ENCODE assay signal across 8 cellular contexts in genomic region chr1:111481387-111482221, GRCh38. TPM values are rescaled to one million over a fixed set of nuclear protein-coding genes. Genes with fewer than 3 reads are reported as not detected.
DNase-seq lines count a peak whose midpoint lies in the region; ATAC-seq and TF ChIP-seq lines count a peak whose summit lies in the region.

No MANE protein-coding gene starts in this region.

- ATAC-seq in SK-N-SH treated with all-trans-retinoic acid at 6 μM for 48 hours (peak; percentile 99), left cardiac atrium (peak; percentile 94 to 97), psoas muscle (peak; percentile 95 to 99 (median 98)), HG03460 (IDR thresholded peaks at IDR 0.05; ENCODE audit: unreplicated experiment) (no peak), HG02840 (IDR thresholded peaks at IDR 0.05; ENCODE audit: low FRiP score, unreplicated experiment) (no peak)

- intact Hi-C loops in left cardiac atrium (cut with DNase I): loop anchor here (2.0 to 10.0 kb wide), 4 partner anchors 175 to 287 kb away; partner anchors contain the start of gene DDX20 (in 1 of the 2)
- intact Hi-C loops in psoas muscle (cut with DNase I): loop anchor here (5.0 to 10.0 kb wide), 3 partner anchors 176 to 286 kb away; no protein-coding TSS in a partner anchor

- no peaks in the 10 kb centered on the region for H3K27me3 ChIP-seq in psoas muscle (ENCODE audit: insufficient read depth in 3 of 3, low read length in 2 of 3)

- TF ChIP-seq CTCF in GM12865 (IDR thresholded peaks at IDR 0.05; ENCODE audit: insufficient read depth, low read depth, low read length, missing control alignments): peak; percentile 74
- TF ChIP-seq CTCF in psoas muscle (IDR thresholded peaks at IDR 0.05): peak; percentile 71

- H3K4me3 ChIP-seq in GM12865 (ENCODE audit: low read depth, low read length): no peak overlapping the region
- no peak overlapping the region for H3K4me3 ChIP-seq in psoas muscle

- DNase-seq in GM12865 (ENCODE audit: low read depth) (peak; percentile 73), M059J (ENCODE audit: low read depth) (peak; percentile 72), amygdala (lab: John Stamatoyannopoulos, UW) (peak in 50 of 56 donors; percentile 21 to 85 (median 56)), left cardiac atrium (peak; percentile 74), psoas muscle (peak; percentile 76 to 86)

- H3K27ac ChIP-seq in psoas muscle: peak overlapping the region; percentile 13

- 21 to 28% (median 22%) methylated on average over 8 of the region's 8 CpGs for WGBS in psoas muscle, 3 donors

- H3K36me3 ChIP-seq in psoas muscle (ENCODE audit: insufficient read depth in 1 of 2, low read depth in 1 of 2): peaks cover 0 to 20% of the 10 kb centered on the region in 2 donors

- H3K9me3 ChIP-seq in psoas muscle: no peaks in the 10 kb centered on the region

- H3K4me1 ChIP-seq in psoas muscle: peaks cover 8% of the 10 kb centered on the region

TF ChIP-seq in SK-N-SH treated with all-trans-retinoic acid at 6 μM for 48 hours, 23 proteins besides CTCF, POLR2A, EP300 and RAD21:
- TF ChIP-seq CSRNP3 (CRISPR knock-in tag; IDR thresholded peaks at IDR 0.05) (no peak), OSR1 (CRISPR knock-in tag; IDR thresholded peaks at IDR 0.05) (no peak), SNAI2 (CRISPR knock-in tag; IDR thresholded peaks at IDR 0.05) (no peak), ZFP30 (CRISPR knock-in tag; IDR thresholded peaks at IDR 0.05) (no peak), BACH2 (CRISPR knock-in tag; IDR thresholded peaks at IDR 0.05; ENCODE audit: borderline replicate concordance) (no peak)

RNA-seq across cellular contexts. Expression of gene C1orf162, which starts 7.8 kb away (rescaled TPM):
- 0.05 TPM in 1 of 2 replicates, not detected in the other for total RNA-seq in M059J (2014; rRNA removed; shearing (Covaris generic))
- 10 to 100 TPM; 17.2 to 22.5 TPM for total RNA-seq in left cardiac atrium
- total RNA-seq in psoas muscle: 1 to 10 TPM; 3.6 to 8.5 (median 6.3) TPM
- 1 to 10 TPM; 3.8 to 9.9 (median 4.1) TPM for polyA plus RNA-seq in psoas muscle

RNA-seq across cellular contexts. Expression of gene ADORA3, which starts 21.8 kb away (rescaled TPM):
- not detected in 2 replicates for total RNA-seq in M059J (2014; rRNA removed; shearing (Covaris generic))
- total RNA-seq in left cardiac atrium: 1 to 10 TPM; 5.5 to 6.6 TPM
- 1 to 10 TPM in 3 of 4 donors, under 1 TPM in 1; 0.71 to 2.1 (median 2.0) TPM for total RNA-seq in psoas muscle
- polyA plus RNA-seq in psoas muscle: 1 to 10 TPM in 1 of 3 donors, under 1 TPM in 2; 0.45 to 1.2 (median 0.69) TPM

RNA-seq across cellular contexts. Expression of gene TMIGD3, which starts 21.8 kb away (rescaled TPM):
- total RNA-seq in M059J (2014; rRNA removed; shearing (Covaris generic)): not detected in 2 replicates
- 1 to 10 TPM; 2.0 to 4.0 TPM for total RNA-seq in left cardiac atrium
- 1 to 10 TPM in 1 of 4 donors, under 1 TPM in 3; 0.34 to 1.1 (median 0.70) TPM for total RNA-seq in psoas muscle
- polyA plus RNA-seq in psoas muscle: under 1 TPM; 0.51 to 0.85 (median 0.52) TPM

RNA-seq across cellular contexts. Expression of gene ATP5PB, which starts 32.3 kb away (rescaled TPM):
- total RNA-seq in M059J (2014; rRNA removed; shearing (Covaris generic)): 486 and 582 TPM in 2 replicates
- total RNA-seq in left cardiac atrium (100 to 1,000 TPM; 458 to 551 TPM), psoas muscle (100 to 1,000 TPM; 272 to 484 (median 398) TPM)
- polyA plus RNA-seq in psoas muscle: 100 to 1,000 TPM; 378 to 649 (median 465) TPM

RNA-seq across cellular contexts. Expression of gene WDR77, which starts 32.5 kb away (rescaled TPM):
- total RNA-seq in M059J (2014; rRNA removed; shearing (Covaris generic)): 52.9 and 84.5 TPM in 2 replicates
- total RNA-seq in left cardiac atrium (10 to 100 TPM; 22.9 to 31.9 TPM), psoas muscle (10 to 100 TPM; 35.3 to 48.2 (median 42.9) TPM)
- polyA plus RNA-seq in psoas muscle: 100 to 1,000 TPM in 1 of 3 donors, 10 to 100 TPM in 2; 36.7 to 103 (median 62.7) TPM

Comparison
In these comparisons a context has a peak if more than half of its experiments do, and no peak if none do; other contexts are left out.
1. ATAC-seq: peak in SK-N-SH treated with all-trans-retinoic acid at 6 μM for 48 hours (single experiment), left cardiac atrium (2 of 2) and psoas muscle (4 of 4); none in HG03460 (single experiment) and HG02840 (single experiment).
2. Peak in every context shown above with its lines, with median percentiles within 50 percentile points of each other: DNase-seq.